Comparison of ENCODE assay signal across 8 cellular contexts in the genomic region with DNA sequence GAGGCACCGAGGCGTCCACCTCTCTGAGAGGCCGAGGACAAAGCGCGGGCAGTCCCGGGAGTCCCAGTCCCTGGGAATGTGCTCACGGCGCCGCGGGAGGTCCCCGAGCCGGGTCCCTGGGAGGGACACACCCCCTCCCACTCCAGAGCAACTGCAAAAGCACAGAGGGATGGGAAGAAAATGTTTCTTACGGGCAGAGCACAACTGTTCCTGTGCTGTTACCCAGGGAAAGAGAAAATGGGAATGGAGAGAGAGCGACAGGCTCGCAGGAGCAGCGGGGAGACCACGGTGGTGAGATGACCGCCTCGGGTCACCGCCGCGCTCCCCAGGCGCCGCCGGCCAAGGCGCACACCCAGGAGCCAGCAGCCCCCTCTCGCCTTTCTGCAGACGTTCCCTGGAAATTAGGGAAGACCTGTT.
DNase-seq lines count a peak whose midpoint lies in the region; ATAC-seq lines count a peak whose summit lies in the region.

No MANE protein-coding gene starts in this region.

- H3K4me1 Mint-ChIP-seq in activated naive CD8-positive, alpha-beta T cell treated with anti-CD3 and anti-CD28 coated beads, Interleukin-2, amount 50 U/mL, for 24 hours = peaks cover 44% of the 10 kb centered on the region

- peak overlapping the region; percentile 74 for H3K27ac Mint-ChIP-seq in activated naive CD8-positive, alpha-beta T cell treated with anti-CD3 and anti-CD28 coated beads, Interleukin-2, amount 50 U/mL, for 24 hours

- no peaks in the 10 kb centered on the region for H3K9me3 Mint-ChIP-seq in activated naive CD8-positive, alpha-beta T cell treated with anti-CD3 and anti-CD28 coated beads, Interleukin-2, amount 50 U/mL, for 24 hours

- peaks cover 69% of the 10 kb centered on the region for H3K27me3 Mint-ChIP-seq in activated naive CD8-positive, alpha-beta T cell treated with anti-CD3 and anti-CD28 coated beads, Interleukin-2, amount 50 U/mL, for 24 hours

- ATAC-seq in GM18498 (IDR thresholded peaks at IDR 0.05; ENCODE audit: unreplicated experiment) = peak; percentile 0
- peak; percentile 2 for ATAC-seq in HG03439 (IDR thresholded peaks at IDR 0.05; ENCODE audit: unreplicated experiment)
- no peak for ATAC-seq in activated naive CD8-positive, alpha-beta T cell treated with anti-CD3 and anti-CD28 coated beads, Interleukin-2, amount 50 U/mL, for 24 hours
- ATAC-seq in stimulated activated naive CD8-positive, alpha-beta T cell treated with anti-CD3 and anti-CD28 coated beads, Interleukin-15, Interleukin-2, amounts not matched to agents 100 U/mL and 50 U/mL, for 24 hours = no peak
- no peak for ATAC-seq in HG02763 (IDR thresholded peaks at IDR 0.05; ENCODE audit: unreplicated experiment)

- DNase-seq in activated naive CD8-positive, alpha-beta T cell treated with anti-CD3 and anti-CD28 coated beads, Interleukin-2, amount 50 U/mL, for 24 hours = no peak
- peak; percentile 74 for DNase-seq in islet precursor cell
- peak; percentile 16 for DNase-seq in stimulated activated naive CD8-positive, alpha-beta T cell treated with anti-CD3 and anti-CD28 coated beads, Interleukin-15, Interleukin-2, amounts not matched to agents 100 U/mL and 50 U/mL, for 24 hours
- no peak for DNase-seq in NCI-H128 (lab: John Stamatoyannopoulos, UW; ENCODE audit: unreplicated experiment)
- DNase-seq in Ammon's horn (ENCODE audit: low spot score) = no peak

- peak overlapping the region; percentile 81 for H3K4me3 Mint-ChIP-seq in activated naive CD8-positive, alpha-beta T cell treated with anti-CD3 and anti-CD28 coated beads, Interleukin-2, amount 50 U/mL, for 24 hours

- peaks cover 1% of the 10 kb centered on the region for H3K36me3 Mint-ChIP-seq in activated naive CD8-positive, alpha-beta T cell treated with anti-CD3 and anti-CD28 coated beads, Interleukin-2, amount 50 U/mL, for 24 hours (ENCODE audit: low read depth)

Comparison
In these comparisons a context has a peak if more than half of its experiments do, and no peak if none do; other contexts are left out.
1. ATAC-seq: peak in GM18498 (single experiment) and HG03439 (single experiment); none in activated naive CD8-positive, alpha-beta T cell treated with anti-CD3 and anti-CD28 coated beads, Interleukin-2, amount 50 U/mL, for 24 hours (single experiment), stimulated activated naive CD8-positive, alpha-beta T cell treated with anti-CD3 and anti-CD28 coated beads, Interleukin-15, Interleukin-2, amounts not matched to agents 100 U/mL and 50 U/mL, for 24 hours (single experiment) and HG02763 (single experiment).
2. DNase-seq: peak in islet precursor cell (single experiment) and stimulated activated naive CD8-positive, alpha-beta T cell treated with anti-CD3 and anti-CD28 coated beads, Interleukin-15, Interleukin-2, amounts not matched to agents 100 U/mL and 50 U/mL, for 24 hours (single experiment); none in activated naive CD8-positive, alpha-beta T cell treated with anti-CD3 and anti-CD28 coated beads, Interleukin-2, amount 50 U/mL, for 24 hours (single experiment), NCI-H128 (single experiment) and Ammon's horn (single experiment).